10 cellular contexts compared by ENCODE assay signal in the genomic region with DNA sequence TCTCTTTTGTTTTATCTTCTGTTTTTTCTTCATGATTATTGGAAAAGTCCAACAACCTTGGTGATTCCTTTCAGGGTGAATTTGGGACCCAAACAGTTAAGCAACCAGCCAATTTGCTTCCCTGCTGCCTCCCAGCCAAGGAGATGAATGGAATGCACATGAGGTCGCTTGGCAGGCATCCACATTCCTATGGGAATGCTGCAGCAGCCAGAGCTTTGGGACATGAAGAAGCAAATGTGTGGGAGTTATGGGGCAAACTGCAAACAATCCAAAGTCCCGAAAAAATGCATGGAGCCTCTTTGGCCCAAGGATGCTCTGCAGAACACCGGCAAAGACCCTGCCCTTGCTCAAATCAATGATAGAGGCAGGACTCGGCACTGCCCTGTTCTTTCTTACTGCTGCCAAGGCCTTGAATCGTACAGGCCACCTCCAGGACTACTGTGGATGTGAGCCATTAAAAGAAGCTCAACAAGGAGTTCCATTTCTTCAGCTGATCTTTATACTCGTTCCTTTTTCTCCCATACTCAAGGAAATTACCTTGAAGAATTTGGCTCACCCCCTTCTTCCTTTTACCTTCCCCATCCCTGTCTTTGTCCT.
A peak's percentile ranks its signal among the peaks of the same experiment; 100 is the strongest.
DNase-seq lines count a peak whose midpoint lies in the region; ATAC-seq and TF ChIP-seq lines count a peak whose summit lies in the region.
"Had no signal": no experiment of that assay in that cellular context is flagged by ENCODE, and none has a peak within 500 bp of the region (broad histone marks: within the 10 kb centered on the region; RNA-seq: fewer than 3 reads in every experiment).

No MANE protein-coding gene starts in this region.

- H3K4me1 ChIP-seq in muscle layer of colon (ENCODE audit: insufficient read depth, low read length) = peaks cover 21% of the 10 kb centered on the region

- DNase-seq in AG09319 (ENCODE audit: extremely low read depth, low read depth) = peak; percentile 94
- DNase-seq in RKO (ENCODE audit: low spot score) = peak; percentile 12
- peak; percentile 98 for DNase-seq in fibroblast of pulmonary artery (ENCODE audit: low read depth)
- DNase-seq in SKM-1 treated with dmso at 0.1 percent for 144 hours (lab: John Stamatoyannopoulos, UW; ENCODE audit: unreplicated experiment) = no peak
- DNase-seq in stimulated activated naive CD4-positive, alpha-beta T cell treated with Interleukin-2 at 50 U/mL for 16 hours (lab: John Stamatoyannopoulos, UW) = no peak
- DNase-seq: activated B cell treated with CpG ODN at 0.5 μM for 24 hours, DMS53 had no signal

- no peaks in the 10 kb centered on the region for H3K9me3 ChIP-seq in muscle layer of colon (ENCODE audit: low read length)

- TF ChIP-seq CTCF in AG09319 (IDR thresholded peaks at IDR 0.05; ENCODE audit: low read depth, low read length) = no peak
- no peak for TF ChIP-seq CTCF in fibroblast of pulmonary artery (IDR thresholded peaks at IDR 0.05; ENCODE audit: low read length, missing control alignments)

- ATAC-seq in HG03097 (IDR thresholded peaks at IDR 0.05; ENCODE audit: low FRiP score, unreplicated experiment) (no peak), HG02852 (IDR thresholded peaks at IDR 0.05; ENCODE audit: unreplicated experiment) (no peak)

- peak overlapping the region; percentile 45 for H3K27ac ChIP-seq in muscle layer of colon (ENCODE audit: low read depth, low read length)

- H3K4me3 ChIP-seq in fibroblast of pulmonary artery (replicated peaks; ENCODE audit: low read depth, low read length) (no peak overlapping the region), muscle layer of colon (ENCODE audit: low read depth in 1 of 2, low read length in 2 of 2) (no peak overlapping the region)

- no peaks in the 10 kb centered on the region for H3K36me3 ChIP-seq in muscle layer of colon (ENCODE audit: insufficient read depth, low read length)

- no peak overlapping the region for H3K9ac ChIP-seq in muscle layer of colon (ENCODE audit: low read length)

- H3K27me3 ChIP-seq in muscle layer of colon (ENCODE audit: control insufficient read depth in 1 of 2, insufficient read depth in 2 of 2, low read length in 2 of 2) = no peaks in the 10 kb centered on the region

Comparison
In these comparisons a context has a peak if more than half of its experiments do, and no peak if none do; other contexts are left out.
1. DNase-seq: peak in AG09319 (single experiment), RKO (single experiment) and fibroblast of pulmonary artery (single experiment); none in SKM-1 treated with dmso at 0.1 percent for 144 hours (single experiment) and stimulated activated naive CD4-positive, alpha-beta T cell treated with Interleukin-2 at 50 U/mL for 16 hours (single experiment).